ENCODE assay signal across 25 cellular contexts in the genomic region with DNA sequence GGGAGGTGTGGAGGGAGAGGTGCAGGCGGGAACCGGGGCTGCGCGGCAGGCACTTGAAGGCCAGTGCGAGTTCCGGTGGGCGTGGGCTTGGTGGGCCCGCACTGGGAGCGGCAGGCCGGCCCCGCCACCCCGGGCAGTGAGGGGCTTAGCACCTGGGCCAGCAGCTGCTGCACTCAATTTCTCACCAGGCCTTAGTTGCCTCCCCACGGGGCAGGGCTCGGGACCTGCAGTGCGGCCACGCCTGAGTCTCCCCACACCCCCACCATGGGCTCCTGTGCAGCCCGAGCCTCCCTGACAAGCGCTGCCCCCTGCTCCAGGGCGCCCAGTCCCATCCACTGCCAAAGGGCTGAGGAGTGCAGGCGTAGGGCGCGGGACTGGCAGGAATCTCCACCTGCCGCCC.
"Had no signal": no experiment of that assay in that cellular context is flagged by ENCODE, and none has a peak within 500 bp of the region (broad histone marks: within the 10 kb centered on the region; RNA-seq: fewer than 3 reads in every experiment).

No MANE protein-coding gene starts in this region.

- H3K4me3 ChIP-seq: left ventricle myocardium inferior, lung, neural progenitor cell, ovary, sigmoid colon, spleen, stomach, thoracic aorta, tibial artery, uterus had no signal

- FAIRE-seq: islet of Langerhans, small intestine had no signal

- H3K27ac Mint-ChIP-seq: mesothelial cell of epicardium; natural killer cell; nephron progenitor cell; neural progenitor cell; progenitor cell of endocrine pancreas; stimulated activated effector memory CD8-positive, alpha-beta T cell treated with anti-CD3 and anti-CD28 coated beads, Interleukin-12 subunit alpha, Interleukin-12 subunit beta, amount 100 ng/mL, for 72 hours; type B pancreatic cell had no signal

- H3K27ac ChIP-seq: left ventricle myocardium inferior, neural progenitor cell, ovary, sigmoid colon, spleen, stomach, thoracic aorta, tibial artery, uterus had no signal

- ATAC-seq: natural killer cell; right cardiac atrium; stimulated activated effector memory CD8-positive, alpha-beta T cell treated with anti-CD3 and anti-CD28 coated beads, Interleukin-12 subunit alpha, Interleukin-12 subunit beta, amount 100 ng/mL, for 72 hours had no signal

- DNase-seq: hypothalamus; left ventricle myocardium inferior; mesendoderm; naive B cell; natural killer cell; nephron progenitor cell; ovary; sigmoid colon; small intestine; spleen; stimulated activated CD4-positive, alpha-beta T cell treated with anti-CD3 and anti-CD28 coated beads, Interleukin-4, amount 100 ng/mL, for 24 hours; stimulated activated naive CD4-positive, alpha-beta T cell; stomach; tibial artery; uterus had no signal

- H3K27me3 Mint-ChIP-seq: progenitor cell of endocrine pancreas had no signal

- H3K36me3 ChIP-seq: left ventricle myocardium inferior, neural progenitor cell, ovary, sigmoid colon, spleen, stomach, thoracic aorta, uterus had no signal

- H3K4me1 ChIP-seq: left ventricle myocardium inferior, neural progenitor cell, spleen, uterus had no signal

- H3K9ac ChIP-seq: neural progenitor cell had no signal

- H3K27me3 ChIP-seq: neural progenitor cell, ovary, sigmoid colon, stomach, tibial artery, uterus had no signal

- H3K4me1 Mint-ChIP-seq: nephron progenitor cell; stimulated activated effector memory CD8-positive, alpha-beta T cell treated with anti-CD3 and anti-CD28 coated beads, Interleukin-12 subunit alpha, Interleukin-12 subunit beta, amount 100 ng/mL, for 72 hours had no signal

- H2AFZ ChIP-seq: neural progenitor cell had no signal

- H3K9me3 Mint-ChIP-seq: stimulated activated effector memory CD8-positive, alpha-beta T cell treated with anti-CD3 and anti-CD28 coated beads, Interleukin-12 subunit alpha, Interleukin-12 subunit beta, amount 100 ng/mL, for 72 hours had no signal

- H3K4me3 Mint-ChIP-seq: mesothelial cell of epicardium; natural killer cell; nephron progenitor cell; neural progenitor cell; stimulated activated effector memory CD8-positive, alpha-beta T cell treated with anti-CD3 and anti-CD28 coated beads, Interleukin-12 subunit alpha, Interleukin-12 subunit beta, amount 100 ng/mL, for 72 hours; type B pancreatic cell had no signal

- H3K4me2 ChIP-seq: neural progenitor cell had no signal

- H3K9me3 ChIP-seq: left ventricle myocardium inferior, ovary, thoracic aorta, uterus had no signal

- H3K36me3 Mint-ChIP-seq: immature natural killer cell; naive B cell; natural killer cell; neural progenitor cell; stimulated activated effector memory CD8-positive, alpha-beta T cell treated with anti-CD3 and anti-CD28 coated beads, Interleukin-12 subunit alpha, Interleukin-12 subunit beta, amount 100 ng/mL, for 72 hours; type B pancreatic cell had no signal
